11 cellular contexts compared by ENCODE assay signal in genomic region chr4:122898370-122899150, GRCh38. TPM values are rescaled to one million over a fixed set of nuclear protein-coding genes. Genes with fewer than 3 reads are reported as not detected.
DNase-seq lines count a peak whose midpoint lies in the region; ATAC-seq and FAIRE-seq lines count a peak whose summit lies in the region.
"Had no signal": no experiment of that assay in that cellular context is flagged by ENCODE, and none has a peak within 500 bp of the region (broad histone marks: within the 10 kb centered on the region; RNA-seq: fewer than 3 reads in every experiment).

No MANE protein-coding gene starts in this region.

- POLR2A ChIA-PET in activated CD4-positive, alpha-beta T cell treated with anti-CD3 and anti-CD28 coated beads for 36 hours (lab: Charles Lee), result no interaction called here

- no peaks in the 10 kb centered on the region for H3K27me3 Mint-ChIP-seq in activated CD4-positive, alpha-beta T cell treated with anti-CD3 and anti-CD28 coated beads for 36 hours
- H3K27me3 Mint-ChIP-seq: T-helper 17 cell had no signal

- FAIRE-seq in urothelium cell line (lab: Jason Lieb, UNC), result no peak

- intact Hi-C loops in activated CD4-positive, alpha-beta T cell treated with anti-CD3 and anti-CD28 coated beads for 36 hours (cut with DNase I, micrococcal nuclease), result no loop called here

- peak; percentile 26 for ATAC-seq in activated CD4-positive, alpha-beta T cell treated with anti-CD3 and anti-CD28 coated beads for 36 hours
- ATAC-seq in GM21381 (IDR thresholded peaks at IDR 0.05; ENCODE audit: unreplicated experiment), result no peak
- no peak for ATAC-seq in stimulated activated naive CD8-positive, alpha-beta T cell treated with anti-CD3 and anti-CD28 coated beads, Interleukin-15, Interleukin-2, amounts not matched to agents 100 U/mL and 50 U/mL, for 24 hours
- ATAC-seq: left ventricle myocardium superior, T-helper 17 cell had no signal

- H3K36me3 Mint-ChIP-seq in activated CD4-positive, alpha-beta T cell treated with anti-CD3 and anti-CD28 coated beads for 36 hours (ENCODE audit: low read depth), result no peaks in the 10 kb centered on the region

- DNase-seq in activated CD4-positive, alpha-beta T cell treated with anti-CD3 and anti-CD28 coated beads for 36 hours, result no peak
- DNase-seq in activated CD4-positive, alpha-beta T cell treated with anti-CD3 and anti-CD28 coated beads, Interleukin-2, amount 50 U/mL, for 1 hour, result no peak
- DNase-seq in amniotic stem cell (lab: John Stamatoyannopoulos, UW) (peak; percentile 68), iPS-NIHi11 (ENCODE audit: low spot score) (peak; percentile 21), urothelium cell line (ENCODE audit: low spot score) (peak; percentile 65), occipital lobe (lab: John Stamatoyannopoulos, UW) (no peak)
- no peak for DNase-seq in stimulated activated naive CD8-positive, alpha-beta T cell treated with anti-CD3 and anti-CD28 coated beads, Interleukin-15, Interleukin-2, amounts not matched to agents 100 U/mL and 50 U/mL, for 24 hours
- DNase-seq: activated T-cell treated with anti-CD3 and anti-CD28 coated beads, Interleukin-2, amount 50 U/mL, for 1 hour; left ventricle myocardium superior; T-helper 17 cell had no signal

- CTCF ChIA-PET in activated CD4-positive, alpha-beta T cell treated with anti-CD3 and anti-CD28 coated beads for 36 hours (lab: Charles Lee), result no interaction called here

- no peak overlapping the region for H3K27ac Mint-ChIP-seq in activated CD4-positive, alpha-beta T cell treated with anti-CD3 and anti-CD28 coated beads for 36 hours
- H3K27ac Mint-ChIP-seq: T-helper 17 cell had no signal

- H3K4me1 Mint-ChIP-seq in activated CD4-positive, alpha-beta T cell treated with anti-CD3 and anti-CD28 coated beads for 36 hours, result no peaks in the 10 kb centered on the region
- H3K4me1 Mint-ChIP-seq: T-helper 17 cell had no signal

- no peak overlapping the region for H3K4me3 Mint-ChIP-seq in activated CD4-positive, alpha-beta T cell treated with anti-CD3 and anti-CD28 coated beads for 36 hours
- H3K4me3 Mint-ChIP-seq: T-helper 17 cell had no signal

- H3K9me3 Mint-ChIP-seq in activated CD4-positive, alpha-beta T cell treated with anti-CD3 and anti-CD28 coated beads for 36 hours (ENCODE audit: low read depth), result no peaks in the 10 kb centered on the region

RNA-seq across cellular contexts. Expression of gene NUDT6, which starts 23.8 kb away (rescaled TPM):
- 1 to 10 TPM; 8.8 to 9.2 TPM for total RNA-seq in activated CD4-positive, alpha-beta T cell treated with anti-CD3 and anti-CD28 coated beads for 36 hours
- total RNA-seq in occipital lobe, result 6.4 TPM

Comparison
In these comparisons a context has a peak if more than half of its experiments do, and no peak if none do; other contexts are left out.
1. DNase-seq: peak in amniotic stem cell (single experiment), iPS-NIHi11 (single experiment) and urothelium cell line (single experiment); none in activated CD4-positive, alpha-beta T cell treated with anti-CD3 and anti-CD28 coated beads for 36 hours (single experiment), activated CD4-positive, alpha-beta T cell treated with anti-CD3 and anti-CD28 coated beads, Interleukin-2, amount 50 U/mL, for 1 hour (single experiment), stimulated activated naive CD8-positive, alpha-beta T cell treated with anti-CD3 and anti-CD28 coated beads, Interleukin-15, Interleukin-2, amounts not matched to agents 100 U/mL and 50 U/mL, for 24 hours (single experiment) and occipital lobe (single experiment).